In genomic region chr2:45965841-45966498, GRCh38 we compare ENCODE assay signal across 1 cellular context.
TF ChIP-seq lines count a peak whose summit lies in the region.

No MANE protein-coding gene starts in this region.

TF ChIP-seq in GM12878, 131 proteins besides CTCF, POLR2A, EP300 and RAD21 (continued from another document):
- TF ChIP-seq SPI1 (IDR thresholded peaks at IDR 0.05; ENCODE audit: borderline replicate concordance, insufficient read depth, low read depth, low read length) (no peak), BCL3 (IDR thresholded peaks at IDR 0.05; ENCODE audit: borderline replicate concordance, insufficient read depth, low read depth, low read length, poor library complexity, severe bottlenecking) (peak; percentile 78), SMARCA5 (IDR thresholded peaks at IDR 0.05) (no peak), IKZF1 (conservative IDR thresholded peaks at IDR 0.05) (no peak), TAF1 (IDR thresholded peaks at IDR 0.05; ENCODE audit: borderline replicate concordance, low read depth, low read length) (no peak)
